Comparison of ENCODE assay signal across 37 cellular contexts in the genomic region with DNA sequence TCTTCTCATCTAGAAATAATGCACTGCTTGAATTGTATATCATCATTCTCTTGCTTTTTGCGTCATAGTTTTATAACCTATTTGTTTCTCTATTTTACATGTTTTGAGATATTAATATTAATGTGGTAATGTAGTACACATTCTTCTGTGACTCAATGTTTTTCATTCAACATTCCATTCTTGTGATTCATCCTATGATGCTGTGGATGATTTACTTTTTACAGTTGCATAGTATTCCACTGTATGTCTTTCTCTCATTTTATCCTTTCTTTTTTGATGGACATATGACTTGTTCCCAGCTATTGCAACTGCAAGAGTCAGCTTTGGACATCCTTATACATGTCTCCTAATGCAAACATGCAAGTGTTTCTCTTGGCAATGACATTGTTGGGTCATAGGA. TPM values are rescaled to one million over a fixed set of nuclear protein-coding genes. Genes with fewer than 3 reads are reported as not detected.
"Had no signal": no experiment of that assay in that cellular context is flagged by ENCODE, and none has a peak within 500 bp of the region (broad histone marks: within the 10 kb centered on the region; RNA-seq: fewer than 3 reads in every experiment).

No MANE protein-coding gene starts in this region.

- H3K27me3 ChIP-seq: ascending aorta, body of pancreas, breast epithelium, Peyer's patch had no signal

- DNase-seq: activated CD4-positive, alpha-beta memory T cell treated with anti-CD3 and anti-CD28 coated beads, Interleukin-2, amount 10 ng/mL, durations not matched to agents 7 days and 5 days; activated CD4-positive, alpha-beta T cell treated with anti-CD3 and anti-CD28 coated beads for 1 hour; activated CD4-positive, alpha-beta T cell treated with anti-CD3 and anti-CD28 coated beads for 48 hours; activated CD4-positive, CD25-positive, alpha-beta regulatory T cell; activated CD8-positive, alpha-beta memory T cell treated with anti-CD3 and anti-CD28 coated beads for 24 hours; activated CD8-positive, alpha-beta memory T cell treated with anti-CD3 and anti-CD28 coated beads, Interleukin-2, amount 10 ng/mL, durations not matched to agents 7 days and 5 days; activated effector memory CD4-positive, alpha-beta T cell treated with anti-CD3 and anti-CD28 coated beads, Interleukin-2, amount 50 U/mL, for 16 hours; activated naive CD4-positive, alpha-beta T cell; activated naive CD4-positive, alpha-beta T cell treated with anti-CD3 and anti-CD28 coated beads, Interleukin-2, amount 50 U/mL, for 16 hours; activated naive CD8-positive, alpha-beta T cell treated with anti-CD3 and anti-CD28 coated beads for 36 hours; activated T-cell treated with anti-CD3 and anti-CD28 coated beads, Interleukin-2, amount 50 U/mL, for 1 hour; activated T-cell treated with anti-CD3 and anti-CD28 coated beads, Interleukin-2, amount 50 U/mL, for 72 hours; amygdala; body of pancreas; central memory CD4-positive, alpha-beta T cell; NCI-H1092 treated with DMSO at 0.1 percent for 48 hours; NCI-H1417; NCI-H146; NCI-H187; NCI-H2029 treated with DMSO at 0.1 percent for 48 hours; NCI-H2107; NCI-H2171 treated with DMSO at 0.1 percent for 48 hours; NCI-H2227 treated with DMSO at 0.1 percent for 48 hours; NCI-H446 treated with DMSO at 0.1 percent for 48 hours; NCI-H524 treated with DMSO at 0.1 percent for 48 hours; Peyer's patch; SW 1271; T-helper 1 cell; T-helper 2 cell; T-helper 9 cell; WERI-Rb-1 had no signal

- ATAC-seq: activated CD8-positive, alpha-beta memory T cell treated with anti-CD3 and anti-CD28 coated beads, Interleukin-2, amount 10 ng/mL, durations not matched to agents 7 days and 5 days; activated T-cell treated with anti-CD3 and anti-CD28 coated beads, Interleukin-2, amount 50 U/mL, for 72 hours; activated T-helper 17 cell treated with anti-CD3 and anti-CD28 coated beads, Interleukin-2, amount 50 U/mL, for 72 hours; body of pancreas; Right ventricle myocardium inferior had no signal

- H3K4me2 ChIP-seq: KMS-11 had no signal

- H3K27ac ChIP-seq: ascending aorta, body of pancreas, breast epithelium, KMS-11, Peyer's patch, RWPE1, WERI-Rb-1 had no signal

- H3K4me1 ChIP-seq: breast epithelium, Peyer's patch had no signal

- H3K4me3 ChIP-seq: ascending aorta, body of pancreas, breast epithelium, Peyer's patch had no signal

- H3K36me3 ChIP-seq: ascending aorta, breast epithelium, Peyer's patch, WERI-Rb-1 had no signal

- H3K9me3 ChIP-seq: body of pancreas, breast epithelium, Peyer's patch had no signal

- H3K9ac ChIP-seq: KMS-11 had no signal

RNA-seq across cellular contexts. Expression of gene VEPH1, which starts 20.6 kb away (rescaled TPM):
- total RNA-seq: activated CD4-positive, alpha-beta memory T cell treated with anti-CD3 and anti-CD28 coated beads, Interleukin-2, amount 10 ng/mL, durations not matched to agents 7 days and 5 days; activated CD8-positive, alpha-beta memory T cell treated with anti-CD3 and anti-CD28 coated beads, Interleukin-2, amount 10 ng/mL, durations not matched to agents 7 days and 5 days; activated naive CD8-positive, alpha-beta T cell treated with anti-CD3 and anti-CD28 coated beads for 36 hours; activated T-cell treated with anti-CD3 and anti-CD28 coated beads, Interleukin-2, amount 50 U/mL, for 72 hours; activated T-helper 17 cell treated with anti-CD3 and anti-CD28 coated beads, Interleukin-2, amount 50 U/mL, for 72 hours had no signal
